ENCODE assay signal across 27 cellular contexts in the genomic region with DNA sequence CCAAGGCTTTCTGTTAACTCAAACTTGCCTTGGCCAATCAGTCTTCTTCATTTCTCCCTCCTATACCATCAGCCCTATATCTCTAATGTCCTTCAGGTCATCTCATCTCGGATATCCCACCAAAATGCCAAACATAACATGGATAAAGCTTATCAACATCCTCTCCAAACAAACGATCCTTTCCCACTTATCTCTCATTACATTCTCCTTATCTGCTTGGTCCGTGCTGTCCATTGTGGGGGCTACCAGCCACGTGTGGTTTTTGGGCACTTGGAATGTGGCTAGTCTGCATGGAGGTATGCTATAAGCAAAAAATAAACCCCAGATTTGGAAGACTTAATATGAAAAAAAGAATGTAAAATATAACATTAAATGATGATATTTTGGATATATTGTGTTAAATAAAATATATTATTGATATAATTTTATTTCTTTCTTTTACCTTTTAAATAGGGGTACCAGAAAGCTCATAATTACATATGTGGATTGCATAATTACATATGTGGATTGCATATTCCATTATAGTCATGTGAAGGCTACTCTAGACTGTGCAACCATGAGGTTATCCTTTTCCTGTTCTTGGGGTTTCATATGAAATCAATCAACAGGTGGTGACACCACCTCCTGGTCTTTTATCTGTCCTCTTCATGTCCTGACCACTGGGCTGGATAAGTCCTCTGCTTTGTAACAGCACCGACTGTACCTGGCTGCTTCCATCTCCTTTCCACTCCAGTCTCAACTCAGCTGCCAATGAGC.
DNase-seq lines count a peak whose midpoint lies in the region; ATAC-seq, FAIRE-seq and TF ChIP-seq lines count a peak whose summit lies in the region.
"Had no signal": no experiment of that assay in that cellular context is flagged by ENCODE, and none has a peak within 500 bp of the region (broad histone marks: within the 10 kb centered on the region; RNA-seq: fewer than 3 reads in every experiment).

No MANE protein-coding gene starts in this region.

- H3K9me3 Mint-ChIP-seq in CD4-positive, alpha-beta T cell = no peaks in the 10 kb centered on the region
- H3K9me3 Mint-ChIP-seq: stimulated activated naive CD8-positive, alpha-beta T cell treated with anti-CD3 and anti-CD28 coated beads, Interleukin-15, amount 100 ng/mL, for 72 hours had no signal

- no peak for FAIRE-seq in GM12878 (lab: Jason Lieb, UNC)
- FAIRE-seq: bronchial epithelial cell, endometrium had no signal

- no peaks in the 10 kb centered on the region for H3K27me3 ChIP-seq in BLaER1 treated with 17β-estradiol and CSF1 and Interleukin-3, amounts not matched to agents 10 nM and 100 nM
- no peaks in the 10 kb centered on the region for H3K27me3 ChIP-seq in GM12878 (replicated peaks in 1 of 2; ENCODE audit: control insufficient read depth in 2 of 2, insufficient read depth in 2 of 2, low read length in 1 of 2)
- no peaks in the 10 kb centered on the region for H3K27me3 ChIP-seq in CD4-positive, alpha-beta T cell (ENCODE audit: control insufficient read depth, insufficient read depth, low read length)
- H3K27me3 ChIP-seq: transverse colon had no signal

- H3K79me2 ChIP-seq in GM12878 (ENCODE audit: control insufficient read depth, insufficient read depth, low read length) = no peaks in the 10 kb centered on the region

- no peak overlapping the region for H3K4me3 ChIP-seq in BLaER1 treated with 17β-estradiol and CSF1 and Interleukin-3, amounts not matched to agents 10 nM and 100 nM
- H3K4me3 ChIP-seq in GM12878 = no peak overlapping the region
- H3K4me3 ChIP-seq: left ventricle myocardium inferior, PC-9, psoas muscle, transverse colon had no signal

- H4K20me1 ChIP-seq in BLaER1 treated with 17β-estradiol and CSF1 and Interleukin-3, amounts not matched to agents 10 nM and 100 nM = no peaks in the 10 kb centered on the region
- no peaks in the 10 kb centered on the region for H4K20me1 ChIP-seq in GM12878 (ENCODE audit: control insufficient read depth, insufficient read depth)

- no peak for TF ChIP-seq EP300 in GM12878 (IDR thresholded peaks at IDR 0.05; ENCODE audit: borderline replicate concordance in 1 of 2, control insufficient read depth in 1 of 2, low read depth in 2 of 2, low read length in 2 of 2)

- BruUV-seq in GM12878 (replicated peaks; lab: Mats Ljungman, UMichigan) = no TSS peak

- no peak for TF ChIP-seq POLR2A in GM12878 (IDR thresholded peaks at IDR 0.05; ENCODE audit: low read depth, low read length)

- SMC1A ChIA-PET in GM12878 (lab: Charles Lee; ENCODE audit: uncharacterized antibody, unreplicated experiment) = interaction anchor here (0.7 to 1.3 kb wide), 3 partner anchors 9 to 247 kb away, joined by 3 to 4 read pairs (median 3); no protein-coding TSS in a partner anchor

- peak overlapping the region in 2 of 11 experiments; percentile 6 to 36; a peak in 2 of 22 replicates for H3K27ac ChIP-seq in BLaER1 treated with 17β-estradiol and CSF1 and Interleukin-3, amounts not matched to agents 10 nM and 100 nM
- H3K27ac ChIP-seq in GM12878 (ENCODE audit: control insufficient read depth, insufficient read depth) = no peak overlapping the region
- H3K27ac ChIP-seq in CD4-positive, alpha-beta T cell (ENCODE audit: low read depth, low read length) = no peak overlapping the region
- H3K27ac ChIP-seq: left ventricle myocardium inferior, PC-9, psoas muscle, transverse colon, VCaP had no signal

- no peak overlapping the region for H3K27ac Mint-ChIP-seq in CD4-positive, alpha-beta T cell
- H3K27ac Mint-ChIP-seq: CD4-positive, CD25-positive, alpha-beta regulatory T cell; stimulated activated naive CD8-positive, alpha-beta T cell treated with anti-CD3 and anti-CD28 coated beads, Interleukin-15, amount 100 ng/mL, for 72 hours had no signal

- 71% methylated on average over 5 of the region's 5 CpGs for whole genome bisulfite sequencing in GM12878 (ENCODE audit: insufficient coverage, insufficient replicate concordance, low lambda C conversion rate, missing lambda C conversion rate)

- H3K9ac ChIP-seq in BLaER1 treated with 17β-estradiol and CSF1 and Interleukin-3, amounts not matched to agents 10 nM and 100 nM = no peak overlapping the region
- H3K9ac ChIP-seq in GM12878 (ENCODE audit: control insufficient read depth, insufficient read depth, low read length) = no peak overlapping the region

- intact Hi-C loops in GM12878 (cut with micrococcal nuclease; ENCODE audit: unreplicated experiment) = no loop called here
- intact Hi-C loops in CD4-positive, alpha-beta T cell (cut with DNase I, micrococcal nuclease) = no loop called here

- H3K36me3 ChIP-seq in BLaER1 treated with 17β-estradiol and CSF1 and Interleukin-3, amounts not matched to agents 10 nM and 100 nM = 0 out of 22 replicates have a peak, but pooled peaks cover 0 to 3% (median 0%) of the 10 kb centered on the region in 11 experiments
- H3K36me3 ChIP-seq in GM12878 (ENCODE audit: control insufficient read depth in 2 of 2, insufficient read depth in 2 of 2, low read length in 1 of 2) = no peaks in the 10 kb centered on the region
- H3K36me3 ChIP-seq: left ventricle myocardium inferior, transverse colon had no signal

- H3K4me1 Mint-ChIP-seq in CD4-positive, alpha-beta T cell (ENCODE audit: low read depth) = peaks cover 6% of the 10 kb centered on the region

- H3K27me3 Mint-ChIP-seq in CD4-positive, alpha-beta T cell = no peaks in the 10 kb centered on the region
- H3K27me3 Mint-ChIP-seq: CD4-positive, CD25-positive, alpha-beta regulatory T cell; stimulated activated naive CD8-positive, alpha-beta T cell treated with anti-CD3 and anti-CD28 coated beads, Interleukin-15, amount 100 ng/mL, for 72 hours had no signal

- H3K9me3 ChIP-seq in BLaER1 treated with 17β-estradiol and CSF1 and Interleukin-3, amounts not matched to agents 10 nM and 100 nM (replicated peaks in 1 of 11) = peaks cover 15 to 35% (median 22%) of the 10 kb centered on the region in 11 experiments; a peak in 21 of 22 replicates
- no peaks in the 10 kb centered on the region for H3K9me3 ChIP-seq in GM12878 (replicated peaks; ENCODE audit: control insufficient read depth, insufficient read depth, low read length)
- H3K9me3 ChIP-seq in CD4-positive, alpha-beta T cell (ENCODE audit: control insufficient read depth, low read length) = no peaks in the 10 kb centered on the region
- H3K9me3 ChIP-seq: left ventricle myocardium inferior, psoas muscle, transverse colon had no signal

- peak; percentile 44 for ATAC-seq in GM19395 (IDR thresholded peaks at IDR 0.05; ENCODE audit: unreplicated experiment)
- ATAC-seq in HG03139 (IDR thresholded peaks at IDR 0.05; ENCODE audit: unreplicated experiment) = peak; percentile 21
- no peak for ATAC-seq in GM12878
- no peak for ATAC-seq in CD4-positive, alpha-beta T cell (ENCODE audit: poor library complexity)
- ATAC-seq in esophagus mucosa = no peak
- ATAC-seq: psoas muscle; stimulated activated naive CD8-positive, alpha-beta T cell treated with anti-CD3 and anti-CD28 coated beads, Interleukin-15, amount 100 ng/mL, for 72 hours had no signal

- POLR2A ChIA-PET in GM12878 (lab: Charles Lee) = no interaction called here
- POLR2A ChIA-PET in CD4-positive, alpha-beta T cell (lab: Charles Lee) = interaction anchor here (1.4 kb wide), 1 partner anchor 31 kb away, joined by 3 read pairs; no protein-coding TSS in a partner anchor

- no peaks in the 10 kb centered on the region for H3K36me3 Mint-ChIP-seq in CD4-positive, alpha-beta T cell (ENCODE audit: low read depth)

- H3K4me2 ChIP-seq in BLaER1 treated with 17β-estradiol and CSF1 and Interleukin-3, amounts not matched to agents 10 nM and 100 nM = peak overlapping the region in 9 of 11 experiments; percentile 11 to 67 (median 47); a peak in 17 of 22 replicates
- H3K4me2 ChIP-seq in GM12878 (ENCODE audit: control insufficient read depth, insufficient read depth) = peak overlapping the region; percentile 60
- H3K4me2 ChIP-seq: PC-9 had no signal

- RAD21 ChIA-PET in GM12878 (lab: Charles Lee; ENCODE audit: unreplicated experiment) = no interaction called here

- CTCF ChIA-PET in GM12878 (lab: Yijun Ruan, JAX) = interaction anchor here (1.0 kb wide), 1 partner anchor 11 kb away, joined by 4 read pairs; no protein-coding TSS in a partner anchor
- CTCF ChIA-PET in CD4-positive, alpha-beta T cell (lab: Charles Lee) = no interaction called here

- peaks cover 0 to 29% (median 18%) of the 10 kb centered on the region in 10 experiments; a peak in 13 of 20 replicates for H3K4me1 ChIP-seq in BLaER1 treated with 17β-estradiol and CSF1 and Interleukin-3, amounts not matched to agents 10 nM and 100 nM
- peaks cover 10% of the 10 kb centered on the region for H3K4me1 ChIP-seq in GM12878 (ENCODE audit: control insufficient read depth, insufficient read depth, low read length)
- H3K4me1 ChIP-seq: transverse colon had no signal

- in situ Hi-C loops in GM12878 (cut with MboI) = no loop called here

- DNase-seq in GM12878 (ENCODE audit: low read depth, low spot score) (no peak), NCI-H2227 treated with DMSO at 0.1 percent for 48 hours (lab: John Stamatoyannopoulos, UW) (no peak), NCI-H146 (lab: John Stamatoyannopoulos, UW) (no peak)
- DNase-seq in CD4-positive, alpha-beta T cell = no peak
- DNase-seq: ACHN; activated CD4-positive, alpha-beta T cell treated with anti-CD3 and anti-CD28 coated beads, Interleukin-2, amount 50 U/mL, for 48 hours; activated gamma-delta T cell treated with Interleukin-2 at 50 U/mL for 16 hours; amniotic stem cell; CD4-positive, CD25-positive, alpha-beta regulatory T cell; DMS153; GF-D8; left ventricle myocardium inferior; NCI-H1417 treated with DMSO at 0.1 percent for 48 hours; PC-9; psoas muscle; SHP77 treated with DMSO at 0.1 percent for 48 hours; stimulated activated naive CD8-positive, alpha-beta T cell treated with anti-CD3 and anti-CD28 coated beads, Interleukin-15, amount 100 ng/mL, for 72 hours; T-helper 1 cell; transverse colon had no signal

- no peak overlapping the region for H3K4me3 Mint-ChIP-seq in CD4-positive, alpha-beta T cell
- H3K4me3 Mint-ChIP-seq: CD4-positive, CD25-positive, alpha-beta regulatory T cell; neural crest cell; stimulated activated naive CD8-positive, alpha-beta T cell treated with anti-CD3 and anti-CD28 coated beads, Interleukin-15, amount 100 ng/mL, for 72 hours had no signal

- no peak for TF ChIP-seq CTCF in GM12878 (IDR thresholded peaks at IDR 0.05 in 2 of 3, conservative IDR thresholded peaks at IDR 0.05 in 1 of 3; ENCODE audit: control insufficient read depth in 2 of 3, extremely low read depth in 1 of 3, insufficient read depth in 1 of 3, low read depth in 3 of 3, low read length in 3 of 3)
- TF ChIP-seq CTCF in CD4-positive, alpha-beta T cell (IDR thresholded peaks at IDR 0.05) = no peak

- no peak for TF ChIP-seq RAD21 in GM12878 (IDR thresholded peaks at IDR 0.05; ENCODE audit: insufficient read depth, low read depth, low read length)

- H2AFZ ChIP-seq in GM12878 (ENCODE audit: control insufficient read depth, low read depth, low read length) = 0 out of 2 replicates have a peak overlapping the region, but pooled peaks have one; percentile 3
- H2AFZ ChIP-seq: PC-9 had no signal

TF ChIP-seq in GM12878, 131 proteins besides CTCF, POLR2A, EP300 and RAD21 (continues in another document):
- TF ChIP-seq ZNF217 (IDR thresholded peaks at IDR 0.05) = no peak

Comparison
In these comparisons a context has a peak if more than half of its experiments do, and no peak if none do; other contexts are left out.
1. ATAC-seq: peak in GM19395 (single experiment) and HG03139 (single experiment); none in GM12878 (single experiment), CD4-positive, alpha-beta T cell (single experiment) and esophagus mucosa (single experiment).